ENCODE assay signal across 9 cellular contexts in genomic region chr3:172516318-172517214, GRCh38. TPM values are rescaled to one million over a fixed set of nuclear protein-coding genes. Genes with fewer than 3 reads are reported as not detected.
DNase-seq lines count a peak whose midpoint lies in the region; ATAC-seq and TF ChIP-seq lines count a peak whose summit lies in the region.
"Had no signal": no experiment of that assay in that cellular context is flagged by ENCODE, and none has a peak within 500 bp of the region (broad histone marks: within the 10 kb centered on the region; RNA-seq: fewer than 3 reads in every experiment).

No MANE protein-coding gene starts in this region.

- H3K4me1 ChIP-seq in gastroesophageal sphincter (peaks cover 8 to 80% (median 11%) of the 10 kb centered on the region in 3 donors), smooth muscle cell (ENCODE audit: low read depth) (peaks cover 4% of the 10 kb centered on the region)

- H3K9me3 ChIP-seq in gastroesophageal sphincter: no peaks in the 10 kb centered on the region
- no peaks in the 10 kb centered on the region for H3K9me3 ChIP-seq in smooth muscle cell (replicated peaks; ENCODE audit: low read depth)

- TF ChIP-seq POLR2A in gastroesophageal sphincter (IDR thresholded peaks at IDR 0.05): no peak

- no peak for TF ChIP-seq CTCF in GM20000 (IDR thresholded peaks at IDR 0.05; ENCODE audit: extremely low read depth, missing control alignments)
- no peak for TF ChIP-seq CTCF in VCaP (conservative IDR thresholded peaks at IDR 0.05)
- TF ChIP-seq CTCF in gastroesophageal sphincter (IDR thresholded peaks at IDR 0.05): no peak
- TF ChIP-seq CTCF in smooth muscle cell (IDR thresholded peaks at IDR 0.05; ENCODE audit: borderline replicate concordance, insufficient read depth, poor library complexity, severe bottlenecking): no peak

- H3K79me2 ChIP-seq in smooth muscle cell (ENCODE audit: low read depth): no peaks in the 10 kb centered on the region

- peak overlapping the region; percentile 80 for H3K27ac ChIP-seq in VCaP
- H3K27ac ChIP-seq in gastroesophageal sphincter: peak overlapping the region; percentile 61 to 68 (median 66)
- H3K27ac ChIP-seq in smooth muscle cell (ENCODE audit: low read depth): peak overlapping the region; percentile 77

- 28 to 43% methylated on average over 5 to 7 of the region's 7 CpGs for WGBS in gastroesophageal sphincter (ENCODE audit: low coverage in 1 of 2), 2 donors
- 58% methylated on average over 7 of the region's 7 CpGs for WGBS in smooth muscle cell (ENCODE audit: low lambda C conversion rate)

- peak overlapping the region; percentile 70 for H2AFZ ChIP-seq in smooth muscle cell (ENCODE audit: low read depth)

- DNase-seq in GM20000 (ENCODE audit: low spot score) (peak; percentile 21), smooth muscle cell (lab: John Stamatoyannopoulos, UW; ENCODE audit: unreplicated experiment) (no peak), SHP77 treated with DMSO at 0.1 percent for 48 hours (lab: John Stamatoyannopoulos, UW) (no peak), NCI-H1048 (lab: John Stamatoyannopoulos, UW) (no peak), NCI-H1092 treated with DMSO at 0.1 percent for 48 hours (lab: John Stamatoyannopoulos, UW) (no peak)
- no peak for DNase-seq in activated CD8-positive, alpha-beta memory T cell treated with anti-CD3 and anti-CD28 coated beads for 24 hours

- ATAC-seq in gastroesophageal sphincter: peak; percentile 76

- peaks cover 23% of the 10 kb centered on the region for H3F3A ChIP-seq in smooth muscle cell (ENCODE audit: low read depth)

- H3K4me2 ChIP-seq in smooth muscle cell: peak overlapping the region; percentile 14

- no peak for TF ChIP-seq EP300 in gastroesophageal sphincter (IDR thresholded peaks at IDR 0.05)

- H3K36me3 ChIP-seq in gastroesophageal sphincter (peaks cover 0 to 4% of the 10 kb centered on the region in 2 donors), smooth muscle cell (ENCODE audit: low read depth) (no peaks in the 10 kb centered on the region)

- H3K9ac ChIP-seq in smooth muscle cell (ENCODE audit: low read depth): peak overlapping the region; percentile 27

- H3K4me3 ChIP-seq in gastroesophageal sphincter (peak overlapping the region in 1 of 2 donors; percentile 5), smooth muscle cell (no peak overlapping the region)

- no peaks in the 10 kb centered on the region for H3K27me3 ChIP-seq in gastroesophageal sphincter
- H3K27me3 ChIP-seq in smooth muscle cell (ENCODE audit: low read depth): no peaks in the 10 kb centered on the region

- H4K20me1 ChIP-seq in smooth muscle cell (ENCODE audit: low read depth): no peaks in the 10 kb centered on the region

RNA-seq across cellular contexts. Expression of gene TNFSF10, which starts 6.7 kb away (rescaled TPM):
- total RNA-seq in gastroesophageal sphincter (10 to 100 TPM; 21.5 to 32.3 (median 27.1) TPM), smooth muscle cell (18.3 and 37.1 TPM in 2 replicates)
- 16.4 and 22.4 TPM in 2 replicates for polyA plus RNA-seq in smooth muscle cell
- polyA plus RNA-seq: neural cell had no signal
